In genomic region chr18:54776282-54776977, GRCh38 we compare ENCODE assay signal across 8 cellular contexts. TPM values are rescaled to one million over a fixed set of nuclear protein-coding genes. Genes with fewer than 3 reads are reported as not detected.
DNase-seq lines count a peak whose midpoint lies in the region; ATAC-seq and TF ChIP-seq lines count a peak whose summit lies in the region.

No MANE protein-coding gene starts in this region.

- TF ChIP-seq CTCF in astrocyte of the spinal cord (IDR thresholded peaks at IDR 0.05; ENCODE audit: low read depth, low read length) (no peak), psoas muscle (IDR thresholded peaks at IDR 0.05) (no peak)

- H3K9me3 ChIP-seq in psoas muscle: no peaks in the 10 kb centered on the region

- ATAC-seq in GM21360 (IDR thresholded peaks at IDR 0.05; ENCODE audit: unreplicated experiment): peak; percentile 81
- peak; percentile 45 to 82 (median 70) for ATAC-seq in psoas muscle

- no peak overlapping the region for H3K4me3 ChIP-seq in astrocyte of the spinal cord (ENCODE audit: low read depth, low read length)
- no peak overlapping the region for H3K4me3 ChIP-seq in psoas muscle

- H3K36me3 ChIP-seq in psoas muscle (ENCODE audit: insufficient read depth in 1 of 2, low read depth in 1 of 2): no peaks in the 10 kb centered on the region

- in situ Hi-C loops in astrocyte of the spinal cord (cut with HindIII; ENCODE audit: low sequenced_read_pairs): no loop called here

- no peak overlapping the region for H3K27ac ChIP-seq in psoas muscle

- intact Hi-C loops in psoas muscle (cut with DNase I): no loop called here

- DNase-seq in COLO829 (ENCODE audit: low spot score) (peak; percentile 82), HT-29 (ENCODE audit: low spot score) (peak; percentile 78), astrocyte of the spinal cord (ENCODE audit: low read depth, low spot score) (peak; percentile 99), psoas muscle (no peak), NCI-H1417 treated with DMSO at 0.1 percent for 48 hours (lab: John Stamatoyannopoulos, UW) (no peak), T-helper 9 cell (no peak)
- DNase-seq in activated CD8-positive, alpha-beta memory T cell treated with anti-CD3 and anti-CD28 coated beads, Interleukin-2, amount 50 U/mL, for 48 hours: no peak

- no peaks in the 10 kb centered on the region for H3K27me3 ChIP-seq in psoas muscle (ENCODE audit: insufficient read depth in 3 of 3, low read length in 2 of 3)

- WGBS in psoas muscle, 3 donors: 73 to 83% (median 75%) methylated on average over 8 of the region's 8 CpGs

- no peaks in the 10 kb centered on the region for H3K4me1 ChIP-seq in psoas muscle

RNA-seq across cellular contexts. Expression of gene RAB27B, which starts 51.8 kb away (rescaled TPM):
- total RNA-seq in HT-29 (2014; rRNA removed; shearing (Covaris generic)): 4.9 and 5.4 TPM in 2 replicates
- under 1 TPM; 0.05 to 0.20 (median 0.12) TPM for total RNA-seq in psoas muscle
- under 1 TPM in 2 of 3 donors, not detected in 1; 0.03 to 0.04 TPM for polyA plus RNA-seq in psoas muscle

Comparison
In these comparisons a context has a peak if more than half of its experiments do, and no peak if none do; other contexts are left out.
1. DNase-seq: peak in COLO829 (single experiment), HT-29 (single experiment) and astrocyte of the spinal cord (single experiment); none in psoas muscle (0 of 2), NCI-H1417 treated with DMSO at 0.1 percent for 48 hours (single experiment), T-helper 9 cell (single experiment) and activated CD8-positive, alpha-beta memory T cell treated with anti-CD3 and anti-CD28 coated beads, Interleukin-2, amount 50 U/mL, for 48 hours (single experiment).